Comparison of ENCODE assay signal across 22 cellular contexts in genomic region chr9:69066955-69067354, GRCh38. TPM values are rescaled to one million over a fixed set of nuclear protein-coding genes. Genes with fewer than 3 reads are reported as not detected.
"Had no signal": no experiment of that assay in that cellular context is flagged by ENCODE, and none has a peak within 500 bp of the region (broad histone marks: within the 10 kb centered on the region; RNA-seq: fewer than 3 reads in every experiment).

No MANE protein-coding gene starts in this region.

- H3K27ac ChIP-seq: esophagus muscularis mucosa, stomach had no signal

- H3K4me1 ChIP-seq: stomach had no signal

- H3K9me3 Mint-ChIP-seq: activated naive CD4-positive, alpha-beta T cell treated with anti-CD3 and anti-CD28 coated beads, Interleukin-2, amount 10 ng/mL, durations not matched to agents 7 days and 5 days; activated naive CD8-positive, alpha-beta T cell treated with anti-CD3 and anti-CD28 coated beads, Interleukin-2, amount 50 U/mL, for 24 hours; activated T-cell treated with anti-CD3 and anti-CD28 coated beads, Interleukin-2, amount 50 U/mL, for 4 hours; T-helper 2 cell treated with Interferon-gamma antibody and Interleukin-4, amounts not matched to agents 5 μg/mL and 100 μg/mL, for 36 hours; type B pancreatic cell had no signal

- DNase-seq: activated CD4-positive, alpha-beta T cell treated with anti-CD3 and anti-CD28 coated beads, Interleukin-2, amount 50 U/mL, for 1 hour; activated CD8-positive, alpha-beta memory T cell treated with anti-CD3 and anti-CD28 coated beads, Interleukin-2, amount 50 U/mL, for 4 hours; activated effector memory CD4-positive, alpha-beta T cell treated with Interleukin-2 at 50 U/mL for 16 hours; activated naive CD4-positive, alpha-beta T cell treated with anti-CD3 and anti-CD28 coated beads, Interleukin-2, amount 10 ng/mL, durations not matched to agents 7 days and 5 days; activated naive CD8-positive, alpha-beta T cell treated with anti-CD3 and anti-CD28 coated beads, Interleukin-2, amount 50 U/mL, for 24 hours; activated T-cell treated with anti-CD3 and anti-CD28 coated beads, Interleukin-2, amount 50 U/mL, for 4 hours; aorta; cortex of kidney; midbrain; stimulated activated CD4-positive, alpha-beta T cell treated with anti-CD3 and anti-CD28 coated beads, Interleukin-2, amount 100 ng/mL, for 24 hours; stomach had no signal

- H3K9me3 ChIP-seq: esophagus muscularis mucosa, stomach had no signal

- H3K27me3 ChIP-seq: esophagus muscularis mucosa, stomach had no signal

- ATAC-seq: activated CD4-positive, CD25-positive, alpha-beta regulatory T cell treated with anti-CD3 and anti-CD28 coated beads, Interleukin-2, amount 50 U/mL, for 24 hours; activated naive CD8-positive, alpha-beta T cell treated with anti-CD3 and anti-CD28 coated beads, Interleukin-2, amount 50 U/mL, for 24 hours; activated T-cell treated with anti-CD3 and anti-CD28 coated beads, Interleukin-2, amount 50 U/mL, for 4 hours had no signal

- H3K4me3 ChIP-seq: esophagus muscularis mucosa, stomach had no signal

- H3K4me3 Mint-ChIP-seq: activated naive CD4-positive, alpha-beta T cell treated with anti-CD3 and anti-CD28 coated beads, Interleukin-2, amount 10 ng/mL, durations not matched to agents 7 days and 5 days; activated naive CD8-positive, alpha-beta T cell treated with anti-CD3 and anti-CD28 coated beads, Interleukin-2, amount 50 U/mL, for 24 hours; activated T-cell treated with anti-CD3 and anti-CD28 coated beads, Interleukin-2, amount 50 U/mL, for 4 hours; T-helper 2 cell treated with Interferon-gamma antibody and Interleukin-4, amounts not matched to agents 5 μg/mL and 100 μg/mL, for 36 hours; type B pancreatic cell had no signal

- H3K27me3 Mint-ChIP-seq: activated naive CD4-positive, alpha-beta T cell treated with anti-CD3 and anti-CD28 coated beads, Interleukin-2, amount 10 ng/mL, durations not matched to agents 7 days and 5 days; activated naive CD8-positive, alpha-beta T cell treated with anti-CD3 and anti-CD28 coated beads, Interleukin-2, amount 50 U/mL, for 24 hours; progenitor cell of endocrine pancreas; type B pancreatic cell had no signal

- H3K27ac Mint-ChIP-seq: activated naive CD4-positive, alpha-beta T cell treated with anti-CD3 and anti-CD28 coated beads, Interleukin-2, amount 10 ng/mL, durations not matched to agents 7 days and 5 days; activated naive CD8-positive, alpha-beta T cell treated with anti-CD3 and anti-CD28 coated beads, Interleukin-2, amount 50 U/mL, for 24 hours; progenitor cell of endocrine pancreas; T-helper 2 cell treated with Interferon-gamma antibody and Interleukin-4, amounts not matched to agents 5 μg/mL and 100 μg/mL, for 36 hours; type B pancreatic cell had no signal

- H3K4me1 Mint-ChIP-seq: activated naive CD4-positive, alpha-beta T cell treated with anti-CD3 and anti-CD28 coated beads, Interleukin-2, amount 10 ng/mL, durations not matched to agents 7 days and 5 days; activated naive CD8-positive, alpha-beta T cell treated with anti-CD3 and anti-CD28 coated beads, Interleukin-2, amount 50 U/mL, for 24 hours had no signal

RNA-seq across cellular contexts. Expression of gene PRKACG, which starts 53.0 kb away (rescaled TPM):
- total RNA-seq: activated T-cell treated with anti-CD3 and anti-CD28 coated beads, Interleukin-2, amount 50 U/mL, for 4 hours; aorta; esophagus muscularis mucosa; lung microvascular endothelial cell; osteoblast; progenitor cell of endocrine pancreas; skeletal muscle tissue; stomach; temporal lobe had no signal
- polyA plus RNA-seq: aorta, keratinocyte, neural cell, stomach had no signal
